Comparison of ENCODE assay signal across 8 cellular contexts in genomic region chr5:95960802-95961616, GRCh38. TPM values are rescaled to one million over a fixed set of nuclear protein-coding genes. Genes with fewer than 3 reads are reported as not detected.
A peak's percentile ranks its signal among the peaks of the same experiment; 100 is the strongest.
DNase-seq lines count a peak whose midpoint lies in the region; FAIRE-seq and TF ChIP-seq lines count a peak whose summit lies in the region.

No MANE protein-coding gene starts in this region.

- peak overlapping the region; percentile 96 for H3K27ac Mint-ChIP-seq in HFFc6

- H3K36me3 ChIP-seq in WERI-Rb-1 (no peaks in the 10 kb centered on the region), bronchial epithelial cell (ENCODE audit: control insufficient read depth, insufficient read depth, low read length) (peaks cover 4% of the 10 kb centered on the region), smooth muscle cell (ENCODE audit: low read depth) (no peaks in the 10 kb centered on the region)

- peaks cover 51% of the 10 kb centered on the region for H3K79me2 ChIP-seq in smooth muscle cell (ENCODE audit: low read depth)

- peaks cover 5% of the 10 kb centered on the region for H3F3A ChIP-seq in smooth muscle cell (ENCODE audit: low read depth)

- H3K4me1 Mint-ChIP-seq in HFFc6 (ENCODE audit: low read depth) = peaks cover 46% of the 10 kb centered on the region

- no peak for FAIRE-seq in bronchial epithelial cell (lab: Jason Lieb, UNC)

- no peak overlapping the region for H2AFZ ChIP-seq in smooth muscle cell (ENCODE audit: low read depth)

- H3K36me3 Mint-ChIP-seq in HFFc6 (ENCODE audit: low read depth) = peaks cover 52% of the 10 kb centered on the region

- H3K4me3 Mint-ChIP-seq in HFFc6 = peak overlapping the region; percentile 97

- peak overlapping the region; percentile 96 for H3K9ac ChIP-seq in smooth muscle cell (ENCODE audit: low read depth)

- WGBS in smooth muscle cell (ENCODE audit: low lambda C conversion rate) = under 1% methylated on average over 63 of the region's 80 CpGs

- peaks cover 52% of the 10 kb centered on the region for H4K20me1 ChIP-seq in smooth muscle cell (ENCODE audit: low read depth)

- peaks cover 25% of the 10 kb centered on the region for H3K4me1 ChIP-seq in smooth muscle cell (ENCODE audit: low read depth)

- peak; percentile 48 to 72 (median 72) for DNase-seq in NCI-H1417 (lab: John Stamatoyannopoulos, UW)
- DNase-seq in NCI-H1417 treated with DMSO at 0.1 percent for 48 hours (lab: John Stamatoyannopoulos, UW) = no peak
- DNase-seq in HFFc6 = peak; percentile 69
- DNase-seq in NAMALWA (ENCODE audit: low spot score) = peak; percentile 83
- DNase-seq in WERI-Rb-1 = peak; percentile 76
- DNase-seq in bronchial epithelial cell (ENCODE audit: low read depth) = peak; percentile 37
- peak; percentile 52 for DNase-seq in inferior parietal cortex (ENCODE audit: extremely low spot score)
- peak; percentile 66 for DNase-seq in smooth muscle cell (lab: John Stamatoyannopoulos, UW; ENCODE audit: unreplicated experiment)

- H3K27me3 ChIP-seq in WERI-Rb-1 (ENCODE audit: insufficient read depth, low read depth, severe bottlenecking) = no peaks in the 10 kb centered on the region
- no peaks in the 10 kb centered on the region for H3K27me3 ChIP-seq in bronchial epithelial cell (ENCODE audit: control insufficient read depth, insufficient read depth, low read length)
- H3K27me3 ChIP-seq in smooth muscle cell (ENCODE audit: low read depth) = no peaks in the 10 kb centered on the region

- H3K27me3 Mint-ChIP-seq in HFFc6 (ENCODE audit: insufficient read depth) = peaks cover 8% of the 10 kb centered on the region

- H3K27ac ChIP-seq in WERI-Rb-1 (peak overlapping the region; percentile 25), smooth muscle cell (ENCODE audit: low read depth) (peak overlapping the region; percentile 94)

- peak overlapping the region; percentile 82 for H3K4me3 ChIP-seq in WERI-Rb-1 (ENCODE audit: low read depth, low read length)
- peak overlapping the region; percentile 99 for H3K4me3 ChIP-seq in bronchial epithelial cell (ENCODE audit: low read depth, low read length)
- H3K4me3 ChIP-seq in smooth muscle cell = peak overlapping the region; percentile 77

- H3K9me3 Mint-ChIP-seq in HFFc6 = peaks cover 6% of the 10 kb centered on the region; the same call in 1 of the 2 replicates

- H3K4me2 ChIP-seq in smooth muscle cell = peak overlapping the region; percentile 98

- peak; percentile 89 for TF ChIP-seq CTCF in HFFc6 (IDR thresholded peaks at IDR 0.05)
- TF ChIP-seq CTCF in WERI-Rb-1 (IDR thresholded peaks at IDR 0.05; ENCODE audit: low read depth, low read length) = peak; percentile 81
- TF ChIP-seq CTCF in bronchial epithelial cell (IDR thresholded peaks at IDR 0.05; ENCODE audit: insufficient read depth, low read length, severe bottlenecking) = peak; percentile 63
- TF ChIP-seq CTCF in smooth muscle cell (IDR thresholded peaks at IDR 0.05; ENCODE audit: borderline replicate concordance, insufficient read depth, poor library complexity, severe bottlenecking) = peak; percentile 72

- H3K9me3 ChIP-seq in WERI-Rb-1 (ENCODE audit: severe bottlenecking) = no peaks in the 10 kb centered on the region
- H3K9me3 ChIP-seq in smooth muscle cell (replicated peaks; ENCODE audit: low read depth) = no peaks in the 10 kb centered on the region

RNA-seq across cellular contexts. Expression of gene ELL2, which starts 0.6 kb away (rescaled TPM):
- total RNA-seq in HFFc6 (2021; fragmentation: NEBNext Ultra II Directional; extraction: Animal tissue kit (Norgen Biotek cat#: 25700)) = 100 to 1,000 TPM; 346 to 505 (median 380) TPM
- total RNA-seq in bronchial epithelial cell = 76.3 and 146 TPM in 2 replicates
- total RNA-seq in smooth muscle cell = 49.9 and 67.9 TPM in 2 replicates
- polyA plus RNA-seq in smooth muscle cell = 14.4 and 30.9 TPM in 2 replicates
